Comparison of ENCODE assay signal across 12 cellular contexts in the genomic region with DNA sequence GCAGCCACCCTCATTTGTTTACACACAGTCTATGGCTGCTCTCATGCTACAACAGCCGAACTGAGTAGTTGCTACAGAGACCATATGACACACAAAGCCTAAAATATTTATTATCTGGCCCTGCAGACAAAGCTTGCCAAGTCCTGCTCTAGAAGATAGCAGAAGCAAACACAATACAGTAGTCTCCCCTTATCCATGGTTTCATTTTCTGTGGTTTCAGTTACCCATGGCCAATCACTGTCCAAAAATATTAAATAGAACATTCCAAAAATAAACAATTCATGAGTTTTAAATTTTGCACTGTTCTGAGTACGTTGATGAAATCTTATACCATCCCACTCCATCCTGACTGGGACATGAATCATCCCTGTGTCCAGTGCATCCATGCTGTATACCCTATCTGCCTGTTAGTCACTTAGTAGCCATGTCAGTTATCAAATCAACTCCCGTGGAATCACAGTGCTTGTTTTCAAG. TPM values are rescaled to one million over a fixed set of nuclear protein-coding genes. Genes with fewer than 3 reads are reported as not detected.
DNase-seq lines count a peak whose midpoint lies in the region; ATAC-seq and TF ChIP-seq lines count a peak whose summit lies in the region.
"Had no signal": no experiment of that assay in that cellular context is flagged by ENCODE, and none has a peak within 500 bp of the region (broad histone marks: within the 10 kb centered on the region; RNA-seq: fewer than 3 reads in every experiment).

No MANE protein-coding gene starts in this region.

- TF ChIP-seq POLR2A in erythroblast (IDR thresholded peaks at IDR 0.05; ENCODE audit: low read length) = no peak

- DNase-seq in ELR (ENCODE audit: low read depth) (peak; percentile 68), RPMI7951 (ENCODE audit: low read depth) (peak; percentile 64), erythroblast (lab: John Stamatoyannopoulos, UW) (peak; percentile 47 to 82), non-pigmented ciliary epithelial cell (ENCODE audit: low read depth) (peak; percentile 43), NCI-H345 treated with DMSO at 0.1 percent for 48 hours (lab: John Stamatoyannopoulos, UW; ENCODE audit: unreplicated experiment) (no peak), NCI-H82 treated with DMSO at 0.1 percent for 48 hours (lab: John Stamatoyannopoulos, UW; ENCODE audit: unreplicated experiment) (no peak), HT-29 (ENCODE audit: low spot score) (no peak)
- DNase-seq: activated CD4-positive, CD25-positive, alpha-beta regulatory T cell treated with anti-CD3 and anti-CD28 coated beads, Interleukin-2, amount 50 U/mL, for 72 hours; CD8-positive, alpha-beta memory T cell; NCI-H526 had no signal

- ATAC-seq in HG02852 (IDR thresholded peaks at IDR 0.05; ENCODE audit: unreplicated experiment) = no peak
- ATAC-seq: GM23338 had no signal

RNA-seq across cellular contexts. Expression of a gene that starts 40.2 kb away (rescaled TPM):
- total RNA-seq in RPMI7951 (2014; rRNA removed; shearing (Covaris generic)) = 4.2 and 4.7 TPM in 2 replicates
- 5.5 and 7.4 TPM in 2 replicates for total RNA-seq in HT-29 (2014; rRNA removed; shearing (Covaris generic))

Comparison
In these comparisons a context has a peak if more than half of its experiments do, and no peak if none do; other contexts are left out.
1. DNase-seq: peak in ELR (single experiment), RPMI7951 (single experiment), erythroblast (2 of 2) and non-pigmented ciliary epithelial cell (single experiment); none in NCI-H345 treated with DMSO at 0.1 percent for 48 hours (single experiment), NCI-H82 treated with DMSO at 0.1 percent for 48 hours (single experiment) and HT-29 (single experiment).